Comparison of ENCODE assay signal across 17 cellular contexts in the genomic region with DNA sequence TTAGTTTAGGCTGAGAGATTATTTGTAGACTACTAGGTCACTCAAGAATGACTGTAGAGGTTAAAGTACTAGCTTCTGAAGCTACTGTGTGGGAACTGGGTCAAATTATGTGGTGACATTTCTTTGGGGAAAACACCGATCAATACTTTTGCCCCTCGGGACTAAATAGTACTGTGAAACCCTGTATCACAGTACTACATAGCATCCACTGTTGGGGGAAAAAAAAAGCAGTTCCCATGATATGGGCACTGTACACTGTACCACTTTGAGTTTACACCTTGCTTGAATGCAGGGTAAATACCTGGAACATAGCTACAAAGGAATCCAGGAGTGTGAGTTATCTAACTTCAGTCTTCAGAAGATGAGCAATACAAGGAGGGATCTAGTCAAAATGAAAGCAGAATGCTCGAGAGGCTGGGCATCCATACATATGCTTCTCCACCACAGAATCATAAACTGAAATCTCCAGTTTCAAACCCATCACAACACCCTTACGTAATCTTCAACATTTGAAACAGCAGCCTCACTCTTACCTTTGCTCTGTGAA.
A peak's percentile ranks its signal among the peaks of the same experiment; 100 is the strongest.
DNase-seq lines count a peak whose midpoint lies in the region; ATAC-seq and TF ChIP-seq lines count a peak whose summit lies in the region.
"Had no signal": no experiment of that assay in that cellular context is flagged by ENCODE, and none has a peak within 500 bp of the region (broad histone marks: within the 10 kb centered on the region; RNA-seq: fewer than 3 reads in every experiment).

No MANE protein-coding gene starts in this region.

- H3K27me3 Mint-ChIP-seq in CD14-positive monocyte (ENCODE audit: low read depth in 3 of 3): peaks cover 0 to 1% (median 0%) of the 10 kb centered on the region in 3 donors
- H3K27me3 Mint-ChIP-seq in activated CD4-positive, alpha-beta T cell treated with anti-CD3 and anti-CD28 coated beads, Interleukin-2, amount 10 ng/mL, durations not matched to agents 24 days and 14 days: no peaks in the 10 kb centered on the region
- H3K27me3 Mint-ChIP-seq: T-helper 17 cell had no signal

- no peak for TF ChIP-seq CTCF in CD14-positive monocyte (IDR thresholded peaks at IDR 0.05)

- no peak overlapping the region for H3K4me3 Mint-ChIP-seq in CD14-positive monocyte
- H3K4me3 Mint-ChIP-seq in activated CD4-positive, alpha-beta T cell treated with anti-CD3 and anti-CD28 coated beads, Interleukin-2, amount 10 ng/mL, durations not matched to agents 24 days and 14 days: no peak overlapping the region
- H3K4me3 Mint-ChIP-seq: T-helper 17 cell had no signal

- peaks cover 10% of the 10 kb centered on the region for H3K4me1 Mint-ChIP-seq in CD14-positive monocyte
- H3K4me1 Mint-ChIP-seq in activated CD4-positive, alpha-beta T cell treated with anti-CD3 and anti-CD28 coated beads, Interleukin-2, amount 10 ng/mL, durations not matched to agents 24 days and 14 days: no peaks in the 10 kb centered on the region
- H3K4me1 Mint-ChIP-seq: T-helper 17 cell had no signal

- peak; percentile 74 for ATAC-seq in GM18508 (IDR thresholded peaks at IDR 0.05; ENCODE audit: insufficient read depth, unreplicated experiment)
- ATAC-seq in GM19468 (IDR thresholded peaks at IDR 0.05; ENCODE audit: extremely low read depth, unreplicated experiment): peak; percentile 42
- peak; percentile 61 for ATAC-seq in HG02981 (IDR thresholded peaks at IDR 0.05; ENCODE audit: unreplicated experiment)
- ATAC-seq: T-helper 17 cell had no signal

- no peaks in the 10 kb centered on the region for H3K9me3 Mint-ChIP-seq in CD14-positive monocyte
- no peaks in the 10 kb centered on the region for H3K9me3 Mint-ChIP-seq in activated CD4-positive, alpha-beta T cell treated with anti-CD3 and anti-CD28 coated beads, Interleukin-2, amount 10 ng/mL, durations not matched to agents 24 days and 14 days

- intact Hi-C loops in CD14-positive monocyte (cut with micrococcal nuclease): no loop called here
- intact Hi-C loops in activated CD4-positive, alpha-beta T cell treated with anti-CD3 and anti-CD28 coated beads, Interleukin-2, amount 10 ng/mL, durations not matched to agents 24 days and 14 days (cut with micrococcal nuclease): no loop called here

- H3K27ac Mint-ChIP-seq in CD14-positive monocyte: no peak overlapping the region
- H3K27ac Mint-ChIP-seq in activated CD4-positive, alpha-beta T cell treated with anti-CD3 and anti-CD28 coated beads, Interleukin-2, amount 10 ng/mL, durations not matched to agents 24 days and 14 days: no peak overlapping the region
- H3K27ac Mint-ChIP-seq: T-helper 17 cell had no signal

- no peaks in the 10 kb centered on the region for H3K36me3 Mint-ChIP-seq in CD14-positive monocyte
- H3K36me3 Mint-ChIP-seq in activated CD4-positive, alpha-beta T cell treated with anti-CD3 and anti-CD28 coated beads, Interleukin-2, amount 10 ng/mL, durations not matched to agents 24 days and 14 days (ENCODE audit: low read depth): no peaks in the 10 kb centered on the region

- DNase-seq in HT1080 (ENCODE audit: low read depth): peak; percentile 7
- DNase-seq in iPS-NIHi11 (ENCODE audit: low spot score): no peak
- DNase-seq in T1000 (lab: John Stamatoyannopoulos, UW): no peak
- DNase-seq in CD14-positive monocyte (ENCODE audit: low spot score): no peak
- no peak for DNase-seq in activated CD4-positive, alpha-beta T cell treated with anti-CD3 and anti-CD28 coated beads, Interleukin-2, amount 10 ng/mL, durations not matched to agents 24 days and 14 days
- DNase-seq: activated CD4-positive, alpha-beta T cell treated with anti-CD3 and anti-CD28 coated beads, Interleukin-2, amount 50 U/mL, for 1 hour; DND-41; H7; mesendoderm; NCI-H1048; NCI-H446; posterior cingulate gyrus; spleen; T-helper 17 cell had no signal
